Comparison of ENCODE assay signal across 20 cellular contexts in genomic region chr9:78014776-78015175, GRCh38. TPM values are rescaled to one million over a fixed set of nuclear protein-coding genes. Genes with fewer than 3 reads are reported as not detected.
DNase-seq lines count a peak whose midpoint lies in the region; ATAC-seq, FAIRE-seq and TF ChIP-seq lines count a peak whose summit lies in the region.
"Had no signal": no experiment of that assay in that cellular context is flagged by ENCODE, and none has a peak within 500 bp of the region (broad histone marks: within the 10 kb centered on the region; RNA-seq: fewer than 3 reads in every experiment).

No MANE protein-coding gene starts in this region.

- H3K4me2 ChIP-seq in GM23248 (ENCODE audit: unreplicated experiment), result no peak overlapping the region

- peak overlapping the region; percentile 6; the same call in 1 of the 2 replicates for H3K27ac ChIP-seq in GM23248
- H3K27ac ChIP-seq: dorsolateral prefrontal cortex, right atrium auricular region, thyroid gland had no signal

- H3K36me3 ChIP-seq in GM23248 (ENCODE audit: low read depth), result no peaks in the 10 kb centered on the region
- H3K36me3 ChIP-seq in bronchial epithelial cell (ENCODE audit: control insufficient read depth, insufficient read depth, low read length), result peaks cover 1% of the 10 kb centered on the region
- H3K36me3 ChIP-seq: right atrium auricular region, thyroid gland had no signal

- no peak overlapping the region for H3K27ac Mint-ChIP-seq in T-helper 17 cell
- H3K27ac Mint-ChIP-seq: activated CD4-positive, alpha-beta memory T cell treated with anti-CD3 and anti-CD28 coated beads, Interleukin-2, amount 10 ng/mL, durations not matched to agents 7 days and 5 days; activated naive CD4-positive, alpha-beta T cell treated with anti-CD3 and anti-CD28 coated beads, Interleukin-2, amount 50 U/mL, for 72 hours; stimulated activated memory B cell treated with anti-CD40 and anti-IgM and Interleukin-4, amounts not matched to agents 10 μg/mL and 1 μg/mL and 100 μg/mL, for 72 hours had no signal

- FAIRE-seq in bronchial epithelial cell (lab: Jason Lieb, UNC), result no peak

- in situ Hi-C loops in GM23248 (cut with MboI), result no loop called here

- TF ChIP-seq POLR2A in NB4 (IDR thresholded peaks at IDR 0.05; ENCODE audit: extremely low read depth, insufficient read length), result no peak

- peaks cover 22% of the 10 kb centered on the region; the same call in 1 of the 2 replicates for H4K20me1 ChIP-seq in GM23248 (ENCODE audit: insufficient read depth)

- DNase-seq in GM23248, result peak; percentile 30
- peak; percentile 56 for DNase-seq in NB4 (ENCODE audit: low read depth)
- DNase-seq in bronchial epithelial cell (ENCODE audit: low read depth), result peak; percentile 48
- peak; percentile 17 for DNase-seq in kidney tubule cell (ENCODE audit: low spot score)
- DNase-seq in activated T-cell treated with anti-CD3 and anti-CD28 coated beads, Interleukin-2, amount 50 U/mL, for 1 hour, result no peak
- DNase-seq in activated CD8-positive, alpha-beta memory T cell treated with anti-CD3 and anti-CD28 coated beads for 24 hours, result no peak
- no peak for DNase-seq in T-helper 17 cell
- DNase-seq: activated CD4-positive, alpha-beta memory T cell treated with anti-CD3 and anti-CD28 coated beads, Interleukin-2, amount 10 ng/mL, durations not matched to agents 7 days and 5 days; activated T-cell treated with anti-CD3 and anti-CD28 coated beads, Interleukin-2, amount 50 U/mL, for 72 hours; CD8-positive, alpha-beta memory T cell; DMS79; dorsolateral prefrontal cortex; NCI-H1417; NCI-H526; SIG-M5; thyroid gland had no signal

- no peak overlapping the region for H3K9ac ChIP-seq in GM23248

- H3K4me3 ChIP-seq in GM23248, result no peak overlapping the region
- no peak overlapping the region for H3K4me3 ChIP-seq in NB4 (ENCODE audit: low read depth, low read length)
- H3K4me3 ChIP-seq in bronchial epithelial cell (ENCODE audit: low read depth, low read length), result no peak overlapping the region
- H3K4me3 ChIP-seq: dorsolateral prefrontal cortex, right atrium auricular region, thyroid gland had no signal

- H3K9me2 ChIP-seq in GM23248 (ENCODE audit: insufficient read depth), result no peaks in the 10 kb centered on the region

- no peak for TF ChIP-seq CTCF in NB4 (IDR thresholded peaks at IDR 0.05; ENCODE audit: low read depth, low read length)
- no peak for TF ChIP-seq CTCF in bronchial epithelial cell (IDR thresholded peaks at IDR 0.05; ENCODE audit: insufficient read depth, low read length, severe bottlenecking)

- H2AFZ ChIP-seq in GM23248, result no peak overlapping the region

- H3F3A ChIP-seq in GM23248 (ENCODE audit: insufficient read depth), result peaks cover 10% of the 10 kb centered on the region; the same call in 1 of the 2 replicates

- no peaks in the 10 kb centered on the region for H3K27me3 ChIP-seq in GM23248 (replicated peaks; ENCODE audit: insufficient read depth)
- no peaks in the 10 kb centered on the region for H3K27me3 ChIP-seq in bronchial epithelial cell (ENCODE audit: control insufficient read depth, insufficient read depth, low read length)
- H3K27me3 ChIP-seq: dorsolateral prefrontal cortex, right atrium auricular region, thyroid gland had no signal

- H3K4me3 Mint-ChIP-seq in T-helper 17 cell, result no peak overlapping the region
- H3K4me3 Mint-ChIP-seq: activated CD4-positive, alpha-beta memory T cell treated with anti-CD3 and anti-CD28 coated beads, Interleukin-2, amount 10 ng/mL, durations not matched to agents 7 days and 5 days; activated T-cell treated with anti-CD3 and anti-CD28 coated beads, Interleukin-2, amount 50 U/mL, for 72 hours; CD8-positive, alpha-beta memory T cell; stimulated activated memory B cell treated with anti-CD40 and anti-IgM and Interleukin-4, amounts not matched to agents 10 μg/mL and 1 μg/mL and 100 μg/mL, for 72 hours had no signal

- WGBS in GM23248 (ENCODE audit: low coverage in 1 of 2, low lambda C conversion rate in 2 of 2, missing lambda C conversion rate in 2 of 2), 2 experiments, result 84 to 85% methylated on average over 6 of the region's 6 CpGs

- peaks cover 33% of the 10 kb centered on the region for H3K4me1 Mint-ChIP-seq in T-helper 17 cell
- H3K4me1 Mint-ChIP-seq: stimulated activated memory B cell treated with anti-CD40 and anti-IgM and Interleukin-4, amounts not matched to agents 10 μg/mL and 1 μg/mL and 100 μg/mL, for 72 hours had no signal

- no peaks in the 10 kb centered on the region for H3K36me3 Mint-ChIP-seq in T-helper 17 cell (ENCODE audit: low read depth)
- H3K36me3 Mint-ChIP-seq: stimulated activated memory B cell treated with anti-CD40 and anti-IgM and Interleukin-4, amounts not matched to agents 10 μg/mL and 1 μg/mL and 100 μg/mL, for 72 hours had no signal

- H3K9me3 ChIP-seq in GM23248 (ENCODE audit: low read depth), result no peaks in the 10 kb centered on the region
- no peaks in the 10 kb centered on the region for H3K9me3 ChIP-seq in T-helper 17 cell (ENCODE audit: control insufficient read depth, low read length, poor library complexity, severe bottlenecking)
- H3K9me3 ChIP-seq: right atrium auricular region, thyroid gland had no signal

- no peaks in the 10 kb centered on the region for H3K27me3 Mint-ChIP-seq in T-helper 17 cell
- H3K27me3 Mint-ChIP-seq: activated CD4-positive, alpha-beta memory T cell treated with anti-CD3 and anti-CD28 coated beads, Interleukin-2, amount 10 ng/mL, durations not matched to agents 7 days and 5 days; CD8-positive, alpha-beta memory T cell had no signal

- ATAC-seq in T-helper 17 cell (no peak), HG02759 (IDR thresholded peaks at IDR 0.05; ENCODE audit: unreplicated experiment) (no peak)
- ATAC-seq: activated naive CD4-positive, alpha-beta T cell treated with anti-CD3 and anti-CD28 coated beads, Interleukin-2, amount 50 U/mL, for 72 hours; stimulated activated memory B cell treated with anti-CD40 and anti-IgM and Interleukin-4, amounts not matched to agents 10 μg/mL and 1 μg/mL and 100 μg/mL, for 72 hours had no signal

- peaks cover 37% of the 10 kb centered on the region for H3K4me1 ChIP-seq in GM23248 (ENCODE audit: insufficient read depth)

- H3K79me2 ChIP-seq in GM23248 (ENCODE audit: insufficient read depth), result peaks cover 100% of the 10 kb centered on the region

RNA-seq across cellular contexts. Expression of gene GNAQ, which starts 16.8 kb away (rescaled TPM):
- 32.7 and 41.0 TPM in 2 replicates for total RNA-seq in GM23248 (2014; rRNA removed; shearing (Covaris generic))
- 11.1 and 11.5 TPM in 2 replicates for polyA plus RNA-seq in GM23248 (2016; fragmentation: Nextera tagmentation; extraction: Ambion mirVana)
- total RNA-seq in bronchial epithelial cell, result 20.2 and 21.3 TPM in 2 replicates
- total RNA-seq in T-helper 17 cell, result 10 to 100 TPM; 57.1 to 68.1 TPM

Comparison
In these comparisons a context has a peak if more than half of its experiments do, and no peak if none do; other contexts are left out.
1. DNase-seq: peak in GM23248 (single experiment), NB4 (single experiment), bronchial epithelial cell (single experiment) and kidney tubule cell (single experiment); none in activated T-cell treated with anti-CD3 and anti-CD28 coated beads, Interleukin-2, amount 50 U/mL, for 1 hour (single experiment), activated CD8-positive, alpha-beta memory T cell treated with anti-CD3 and anti-CD28 coated beads for 24 hours (single experiment) and T-helper 17 cell (0 of 3).